ENCODE assay signal across 9 cellular contexts in the genomic region with DNA sequence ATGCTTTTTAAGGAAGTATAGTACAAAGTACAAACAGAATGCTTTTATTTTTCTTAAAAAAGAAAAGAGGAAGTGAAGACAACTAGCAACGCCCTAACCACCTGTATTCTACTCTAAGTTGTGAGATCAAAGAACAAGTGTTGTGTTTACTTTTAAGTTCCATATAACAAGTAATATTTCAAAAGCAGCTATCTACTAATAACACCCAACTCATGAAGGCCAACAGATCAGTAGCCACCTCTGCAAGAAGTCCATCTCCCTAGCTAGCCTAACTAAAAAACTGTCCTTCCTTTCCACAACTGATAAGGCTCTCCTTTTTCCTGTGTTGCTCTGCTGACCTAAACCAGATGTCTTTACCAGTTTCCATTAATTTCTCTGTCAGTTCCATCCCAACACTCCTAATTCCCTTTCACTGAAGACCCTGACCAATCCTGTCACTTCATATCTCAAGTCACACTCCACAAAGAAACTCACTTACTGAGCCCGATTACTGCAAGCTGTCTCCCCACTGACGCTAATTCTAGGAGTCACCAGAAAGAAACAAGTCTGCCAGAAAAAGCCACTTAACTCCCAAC. TPM values are rescaled to one million over a fixed set of nuclear protein-coding genes. Genes with fewer than 3 reads are reported as not detected.
DNase-seq lines count a peak whose midpoint lies in the region; ATAC-seq and TF ChIP-seq lines count a peak whose summit lies in the region.
"Had no signal": no experiment of that assay in that cellular context is flagged by ENCODE, and none has a peak within 500 bp of the region (broad histone marks: within the 10 kb centered on the region; RNA-seq: fewer than 3 reads in every experiment).

No MANE protein-coding gene starts in this region.

- no peaks in the 10 kb centered on the region for H3K9me3 ChIP-seq in DOHH2 (ENCODE audit: control insufficient read depth, insufficient read depth, low read length)
- no peaks in the 10 kb centered on the region for H3K9me3 ChIP-seq in A673 (ENCODE audit: low read depth, low read length, poor library complexity, severe bottlenecking)

- H3K4me3 Mint-ChIP-seq in activated T-helper 2 cell treated with anti-CD3 and anti-CD28 coated beads, Interferon-gamma antibody, Interleukin-2, Interleukin-4, amounts not matched to agents 10 μg/mL and 5 μg/mL and 100 μg/mL, durations not matched to agents 14 hours and 24 hours and 36 hours (ENCODE audit: low read depth): peak overlapping the region; percentile 27

- H3K9me2 ChIP-seq in DOHH2 (replicated peaks; ENCODE audit: control insufficient read depth, low read length): no peaks in the 10 kb centered on the region

- H3K27ac Mint-ChIP-seq in activated T-helper 2 cell treated with anti-CD3 and anti-CD28 coated beads, Interferon-gamma antibody, Interleukin-2, Interleukin-4, amounts not matched to agents 10 μg/mL and 5 μg/mL and 100 μg/mL, durations not matched to agents 14 hours and 24 hours and 36 hours: peak overlapping the region; percentile 53

- ATAC-seq in HG03520 (IDR thresholded peaks at IDR 0.05; ENCODE audit: unreplicated experiment): peak; percentile 97
- ATAC-seq: HCT116 had no signal

- peaks cover 90% of the 10 kb centered on the region for H3K79me2 ChIP-seq in DOHH2 (ENCODE audit: control insufficient read depth, low read length)

- H3K4me1 ChIP-seq in DOHH2 (ENCODE audit: control insufficient read depth, low read length) (peaks cover 58% of the 10 kb centered on the region), A673 (ENCODE audit: insufficient read depth, low read length, poor library complexity, severe bottlenecking) (no peaks in the 10 kb centered on the region)

- H3K27me3 ChIP-seq in DOHH2 (ENCODE audit: control insufficient read depth, low read length): no peaks in the 10 kb centered on the region
- no peaks in the 10 kb centered on the region for H3K27me3 ChIP-seq in A673 (replicated peaks; ENCODE audit: insufficient read depth, low read depth, low read length, poor library complexity)

- TF ChIP-seq CTCF in DOHH2 (IDR thresholded peaks at IDR 0.05; ENCODE audit: low read depth, low read length, poor library complexity, severe bottlenecking): no peak
- TF ChIP-seq CTCF in GM20000 (IDR thresholded peaks at IDR 0.05; ENCODE audit: extremely low read depth, missing control alignments): no peak
- no peak for TF ChIP-seq CTCF in A673 (conservative IDR thresholded peaks at IDR 0.05; ENCODE audit: low read depth, low read length)
- no peak for TF ChIP-seq CTCF in coronary artery (IDR thresholded peaks at IDR 0.05)

- H3K27me3 Mint-ChIP-seq in activated T-helper 2 cell treated with anti-CD3 and anti-CD28 coated beads, Interferon-gamma antibody, Interleukin-2, Interleukin-4, amounts not matched to agents 10 μg/mL and 5 μg/mL and 100 μg/mL, durations not matched to agents 14 hours and 24 hours and 36 hours (ENCODE audit: low read depth): no peaks in the 10 kb centered on the region

- H3K4me3 ChIP-seq in DOHH2 (ENCODE audit: low read length) (peak overlapping the region; percentile 68), A673 (ENCODE audit: low read depth, low read length, poor library complexity, severe bottlenecking) (no peak overlapping the region), coronary artery (no peak overlapping the region)

- H3K36me3 Mint-ChIP-seq in activated T-helper 2 cell treated with anti-CD3 and anti-CD28 coated beads, Interferon-gamma antibody, Interleukin-2, Interleukin-4, amounts not matched to agents 10 μg/mL and 5 μg/mL and 100 μg/mL, durations not matched to agents 14 hours and 24 hours and 36 hours (ENCODE audit: low read depth): peaks cover 52% of the 10 kb centered on the region

- peak; percentile 51 for DNase-seq in GM20000 (ENCODE audit: low spot score)
- DNase-seq in activated T-helper 2 cell treated with anti-CD3 and anti-CD28 coated beads, Interferon-gamma antibody, Interleukin-2, Interleukin-4, amounts not matched to agents 10 μg/mL and 5 μg/mL and 100 μg/mL, durations not matched to agents 14 hours and 24 hours and 36 hours (ENCODE audit: low spot score): no peak
- DNase-seq in stimulated activated CD4-positive, alpha-beta T cell treated with anti-CD3 and anti-CD28 coated beads, Interleukin-4, amount 100 ng/mL, for 24 hours: no peak
- DNase-seq in A673 (ENCODE audit: low spot score): no peak
- DNase-seq in NCI-H345 (lab: John Stamatoyannopoulos, UW): no peak
- DNase-seq in coronary artery (ENCODE audit: low spot score): no peak

- peaks cover 21% of the 10 kb centered on the region for H3F3A ChIP-seq in DOHH2 (ENCODE audit: control insufficient read depth, insufficient read depth)

- H3K4me2 ChIP-seq in DOHH2 (ENCODE audit: low read length): peak overlapping the region; percentile 96

- H3K9me3 Mint-ChIP-seq in activated T-helper 2 cell treated with anti-CD3 and anti-CD28 coated beads, Interferon-gamma antibody, Interleukin-2, Interleukin-4, amounts not matched to agents 10 μg/mL and 5 μg/mL and 100 μg/mL, durations not matched to agents 14 hours and 24 hours and 36 hours: no peaks in the 10 kb centered on the region

- no peaks in the 10 kb centered on the region for H4K20me1 ChIP-seq in DOHH2 (ENCODE audit: control insufficient read depth, insufficient read depth, low read depth, low read length)

- CTCF ChIA-PET in A673 (lab: Charles Lee): no interaction called here

- peaks cover 24% of the 10 kb centered on the region for H3K4me1 Mint-ChIP-seq in activated T-helper 2 cell treated with anti-CD3 and anti-CD28 coated beads, Interferon-gamma antibody, Interleukin-2, Interleukin-4, amounts not matched to agents 10 μg/mL and 5 μg/mL and 100 μg/mL, durations not matched to agents 14 hours and 24 hours and 36 hours (ENCODE audit: low read depth)

- POLR2A ChIA-PET in A673 (lab: Charles Lee; ENCODE audit: low non-redundant PET): no interaction called here

- intact Hi-C loops in activated T-helper 2 cell treated with anti-CD3 and anti-CD28 coated beads, Interferon-gamma antibody, Interleukin-2, Interleukin-4, amounts not matched to agents 10 μg/mL and 5 μg/mL and 100 μg/mL, durations not matched to agents 14 hours and 24 hours and 36 hours (cut with micrococcal nuclease): no loop called here
- intact Hi-C loops in A673 (cut with micrococcal nuclease; ENCODE audit: unreplicated experiment): no loop called here

- peaks cover 68% of the 10 kb centered on the region for H3K36me3 ChIP-seq in DOHH2 (ENCODE audit: control insufficient read depth, low read length)
- peaks cover 6% of the 10 kb centered on the region for H3K36me3 ChIP-seq in A673 (ENCODE audit: insufficient read depth, low read length, poor library complexity, severe bottlenecking)

- H3K27ac ChIP-seq in DOHH2 (ENCODE audit: low read depth, low read length) (peak overlapping the region; percentile 94), A673 (ENCODE audit: low read depth, low read length, poor library complexity, severe bottlenecking) (no peak overlapping the region), coronary artery (no peak overlapping the region)

- no TSS peak for BruUV-seq in A673 (replicated peaks; lab: Mats Ljungman, UMichigan)

RNA-seq across cellular contexts. Expression of a gene that starts 26.9 kb away (rescaled TPM):
- total RNA-seq in activated T-helper 2 cell treated with anti-CD3 and anti-CD28 coated beads, Interferon-gamma antibody, Interleukin-2, Interleukin-4, amounts not matched to agents 10 μg/mL and 5 μg/mL and 100 μg/mL, durations not matched to agents 14 hours and 24 hours and 36 hours: 48.3 and 52.0 TPM in 2 replicates
- 49.2 and 55.4 TPM in 2 replicates for total RNA-seq in A673 (2021)
